In the genomic region with DNA sequence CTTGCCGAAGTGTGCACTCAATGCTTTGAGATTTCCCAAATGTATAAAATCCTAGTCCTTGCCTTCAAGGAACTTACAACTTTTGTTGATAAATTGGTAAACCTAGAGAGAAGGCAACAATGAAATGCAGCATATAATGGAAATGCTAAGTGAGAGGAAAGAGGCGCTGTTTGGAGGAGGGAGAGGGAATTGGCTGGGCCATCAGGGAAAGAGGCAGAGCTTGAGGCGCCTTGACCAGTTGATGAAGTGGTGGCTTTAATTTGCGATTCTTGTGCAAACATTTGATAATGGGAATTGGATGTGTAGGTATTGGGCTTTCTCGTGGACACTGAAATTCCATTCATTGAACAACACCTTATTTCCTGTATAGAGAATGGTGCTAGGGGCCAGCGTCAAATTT, we compare ENCODE assay signal across 8 cellular contexts. TPM values are rescaled to one million over a fixed set of nuclear protein-coding genes. Genes with fewer than 3 reads are reported as not detected.
DNase-seq lines count a peak whose midpoint lies in the region; ATAC-seq and TF ChIP-seq lines count a peak whose summit lies in the region.

No MANE protein-coding gene starts in this region.

- H4K91ac ChIP-seq in IMR-90 (ENCODE audit: insufficient read depth, low read depth, low read length), result no peak overlapping the region

- H3K9me3 ChIP-seq in CD8-positive, alpha-beta memory T cell (ENCODE audit: low read length), result no peaks in the 10 kb centered on the region
- peaks cover 2% of the 10 kb centered on the region; the same call in 1 of the 2 replicates for H3K9me3 ChIP-seq in IMR-90 (ENCODE audit: control insufficient read depth, insufficient read depth, low read length)
- H3K9me3 ChIP-seq in ectodermal cell (ENCODE audit: control insufficient read depth, low read length), result no peaks in the 10 kb centered on the region
- no peaks in the 10 kb centered on the region for H3K9me3 ChIP-seq in left lung

- H3K27ac Mint-ChIP-seq in CD8-positive, alpha-beta memory T cell, result peak overlapping the region; percentile 2 to 98 (median 91)
- peak overlapping the region; percentile 25 to 64 (median 61) for H3K27ac Mint-ChIP-seq in nephron

- H3K23ac ChIP-seq in IMR-90 (ENCODE audit: low read depth, low read length), result 0 out of 2 replicates have a peak overlapping the region, but pooled peaks have one; percentile 48

- no peak overlapping the region for H3K27ac ChIP-seq in CD8-positive, alpha-beta memory T cell (ENCODE audit: low read depth, low read length)
- H3K27ac ChIP-seq in IMR-90 (ENCODE audit: insufficient read depth, low read length) (no peak overlapping the region), ectodermal cell (ENCODE audit: insufficient read depth, low read depth, low read length, poor library complexity, severe bottlenecking) (no peak overlapping the region), caudate nucleus (ENCODE audit: low read depth, low read length) (no peak overlapping the region), left lung (no peak overlapping the region)

- H3K36me3 Mint-ChIP-seq in CD8-positive, alpha-beta memory T cell, result peaks cover 0 to 7% (median 0%) of the 10 kb centered on the region in 3 donors
- H3K36me3 Mint-ChIP-seq in nephron (ENCODE audit: low read depth), result peaks cover 12% of the 10 kb centered on the region

- H3K14ac ChIP-seq in IMR-90 (replicated peaks; ENCODE audit: low read depth, low read length), result no peak overlapping the region

- no peak overlapping the region for H3K4me3 ChIP-seq in CD8-positive, alpha-beta memory T cell (ENCODE audit: low read length)
- no peak overlapping the region for H3K4me3 ChIP-seq in IMR-90 (ENCODE audit: insufficient read depth, low read depth, low read length)
- peak overlapping the region; percentile 56 for H3K4me3 ChIP-seq in ectodermal cell (ENCODE audit: insufficient read depth, low read depth, low read length)
- H3K4me3 ChIP-seq in left lung, result peak overlapping the region in 1 of 2 donors; percentile 58

- H3K9me3 Mint-ChIP-seq in CD8-positive, alpha-beta memory T cell, result peaks cover 0 to 7% (median 2%) of the 10 kb centered on the region in 5 donors
- H3K9me3 Mint-ChIP-seq in nephron, result peaks cover 18% of the 10 kb centered on the region

- H3K9ac ChIP-seq in IMR-90 (ENCODE audit: low read depth, low read length), result no peak overlapping the region

- H4K8ac ChIP-seq in IMR-90 (ENCODE audit: low read depth in 2 of 2, low read length in 2 of 2), result no peak overlapping the region

- no TSS peak for BruUV-seq in IMR-90 (replicated peaks; lab: Mats Ljungman, UMichigan)

- H3K56ac ChIP-seq in IMR-90 (ENCODE audit: extremely low read depth, insufficient read depth, low read length), result no peak overlapping the region

- dilution Hi-C loops in IMR-90 (cut with HindIII; ENCODE audit: low sequenced_read_pairs, unreplicated experiment), result no loop called here

- no peak for DNase-seq in CD8-positive, alpha-beta memory T cell
- DNase-seq in IMR-90, result no peak
- no peak for DNase-seq in NOMO-1 (lab: John Stamatoyannopoulos, UW; ENCODE audit: unreplicated experiment in 2 of 2)
- no peak for DNase-seq in caudate nucleus (lab: John Stamatoyannopoulos, UW)
- DNase-seq in left lung, result no peak

- in situ Hi-C loops in IMR-90 (cut with MboI; ENCODE audit: low sequenced_read_pairs), result no loop called here

- H2AFZ ChIP-seq in IMR-90 (replicated peaks; ENCODE audit: low read length, poor library complexity), result no peak overlapping the region

- peaks cover 9% of the 10 kb centered on the region for H3K4me1 ChIP-seq in CD8-positive, alpha-beta memory T cell (ENCODE audit: insufficient read depth, low read length)
- H3K4me1 ChIP-seq in IMR-90 (ENCODE audit: control insufficient read depth, insufficient read depth, low read length) (no peaks in the 10 kb centered on the region; the same call in 1 of the 2 replicates), ectodermal cell (ENCODE audit: control insufficient read depth, insufficient read depth, low read length) (no peaks in the 10 kb centered on the region), left lung (peaks cover 2 to 18% of the 10 kb centered on the region in 2 donors)

- H3K4ac ChIP-seq in IMR-90 (ENCODE audit: low read depth, low read length), result no peak overlapping the region

- H3K4me3 Mint-ChIP-seq in CD8-positive, alpha-beta memory T cell, result peak overlapping the region; percentile 87 to 96 (median 93)
- peak overlapping the region; percentile 84 to 92 (median 85) for H3K4me3 Mint-ChIP-seq in nephron

- no peak overlapping the region for H3K4me2 ChIP-seq in IMR-90 (ENCODE audit: low read depth, low read length)

- peaks cover 15 to 23% of the 10 kb centered on the region in 2 experiments for H3K79me1 ChIP-seq in IMR-90 (ENCODE audit: low read depth in 1 of 2, low read length in 2 of 2)

- H3K4me1 Mint-ChIP-seq in CD8-positive, alpha-beta memory T cell, result peaks cover 30 to 31% (median 30%) of the 10 kb centered on the region in 3 donors
- H3K4me1 Mint-ChIP-seq in nephron, result peaks cover 7% of the 10 kb centered on the region

- H4K20me1 ChIP-seq in IMR-90 (ENCODE audit: insufficient read depth, low read length), result peaks cover 17% of the 10 kb centered on the region; the same call in 1 of the 2 replicates

- no peak overlapping the region for H2BK5ac ChIP-seq in IMR-90 (ENCODE audit: low read depth, low read length, poor library complexity, severe bottlenecking)

- no peaks in the 10 kb centered on the region for H3K27me3 ChIP-seq in CD8-positive, alpha-beta memory T cell (ENCODE audit: insufficient read depth, low read length, poor library complexity, severe bottlenecking)
- H3K27me3 ChIP-seq in IMR-90 (ENCODE audit: control insufficient read depth, insufficient read depth, low read length) (peaks cover 3% of the 10 kb centered on the region), ectodermal cell (ENCODE audit: control insufficient read depth, insufficient read depth, low read length, poor library complexity, severe bottlenecking) (peaks cover 19% of the 10 kb centered on the region), left lung (peaks cover 0 to 9% of the 10 kb centered on the region in 2 donors)

- H3K18ac ChIP-seq in IMR-90 (ENCODE audit: low read depth, low read length), result no peak overlapping the region

- POLR2A ChIA-PET in CD8-positive, alpha-beta memory T cell (lab: Charles Lee), result no interaction called here
- POLR2A ChIA-PET in IMR-90 (lab: Charles Lee; ENCODE audit: unreplicated experiment), result no interaction called here

- H3K36me3 ChIP-seq in CD8-positive, alpha-beta memory T cell (ENCODE audit: insufficient read depth, low read length), result no peaks in the 10 kb centered on the region
- H3K36me3 ChIP-seq in IMR-90 (ENCODE audit: control insufficient read depth, insufficient read depth, low read length) (no peaks in the 10 kb centered on the region), ectodermal cell (ENCODE audit: control insufficient read depth, insufficient read depth, low read length) (no peaks in the 10 kb centered on the region), left lung (no peaks in the 10 kb centered on the region)

- TF ChIP-seq CTCF in IMR-90 (conservative IDR thresholded peaks at IDR 0.05; ENCODE audit: low read depth, low read length) (no peak), nephron (IDR thresholded peaks at IDR 0.05; ENCODE audit: unreplicated experiment in 3 of 3) (no peak), left lung (IDR thresholded peaks at IDR 0.05) (no peak)

- no peaks in the 10 kb centered on the region for H3K9me1 ChIP-seq in IMR-90 (ENCODE audit: insufficient read depth, low read length)

- 0 out of 3 replicates have a peak overlapping the region, but pooled peaks have one; percentile 9 for H2BK15ac ChIP-seq in IMR-90 (ENCODE audit: low read depth, low read length)

- CTCF ChIA-PET in CD8-positive, alpha-beta memory T cell (lab: Charles Lee), result no interaction called here
- CTCF ChIA-PET in IMR-90 (lab: Yijun Ruan, JAX), result no interaction called here

- no peak for TF ChIP-seq POLR2A in IMR-90 (IDR thresholded peaks at IDR 0.05; ENCODE audit: low read depth, low read length)

- ATAC-seq in IMR-90 (ENCODE audit: low read depth), result no peak
- no peak for ATAC-seq in left lung
- no peak for ATAC-seq in HG03457 (IDR thresholded peaks at IDR 0.05; ENCODE audit: unreplicated experiment)

- no peak overlapping the region for H4K5ac ChIP-seq in IMR-90 (ENCODE audit: low read depth, low read length)

- no peaks in the 10 kb centered on the region for H3K27me3 Mint-ChIP-seq in CD8-positive, alpha-beta memory T cell
- peaks cover 36% of the 10 kb centered on the region for H3K27me3 Mint-ChIP-seq in nephron (ENCODE audit: low read depth)

- intact Hi-C loops in IMR-90 (cut with micrococcal nuclease) (no loop called here), left lung (cut with DNase I) (no loop called here)

- H2BK20ac ChIP-seq in IMR-90 (ENCODE audit: low read depth, low read length), result no peak overlapping the region

- H2AK5ac ChIP-seq in IMR-90 (ENCODE audit: low read depth, low read length), result 0 out of 2 replicates have a peak overlapping the region, but pooled peaks have one; percentile 36

- WGBS in IMR-90 (ENCODE audit: extremely low coverage in 2 of 2, insufficient read length in 1 of 2), 2 experiments, result no CpG with 5 or more reads among the region's 6 CpGs
- 2 to 4% methylated on average over 5 to 6 of the region's 6 CpGs for WGBS in ectodermal cell, 2 experiments

- H2AK9ac ChIP-seq in IMR-90 (replicated peaks; ENCODE audit: low read depth, low read length, poor library complexity), result no peak overlapping the region

- H2BK120ac ChIP-seq in IMR-90 (ENCODE audit: low read depth, low read length), result no peak overlapping the region

- TF ChIP-seq RAD21 in IMR-90 (IDR thresholded peaks at IDR 0.05; ENCODE audit: low read length), result no peak

TF ChIP-seq in IMR-90, 13 proteins besides CTCF, POLR2A, EP300 and RAD21 (continues in another document):
- no peak for TF ChIP-seq CHD1 (IDR thresholded peaks at IDR 0.05; ENCODE audit: low read depth, low read length)
- no peak for TF ChIP-seq NFE2L2 (IDR thresholded peaks at IDR 0.05; ENCODE audit: low read depth, low read length)
- no peak for TF ChIP-seq RFX5 (IDR thresholded peaks at IDR 0.05; ENCODE audit: low read depth, low read length)
- no peak for TF ChIP-seq FOS (IDR thresholded peaks at IDR 0.05; ENCODE audit: low read depth, low read length)
- no peak for TF ChIP-seq MAFK (IDR thresholded peaks at IDR 0.05; ENCODE audit: low read depth, low read length)
- TF ChIP-seq MXI1 (IDR thresholded peaks at IDR 0.05; ENCODE audit: borderline replicate concordance, low read depth, low read length), result no peak

RNA-seq across cellular contexts. Expression of a gene that starts 1.9 kb away (rescaled TPM):
- 10 to 100 TPM; 31.7 to 32.2 TPM for total RNA-seq in CD8-positive, alpha-beta memory T cell
- polyA plus RNA-seq in CD8-positive, alpha-beta memory T cell, result 7.5 TPM
- total RNA-seq in IMR-90 (2012; rRNA removed) (72.2 and 92.1 TPM in 2 replicates), left lung (10 to 100 TPM; 28.2 to 29.5 TPM)
- polyA plus RNA-seq in IMR-90 (2012; rRNA removed), result 14.2 and 15.3 TPM in 2 replicates
- 8.3 and 11.6 TPM in 2 replicates for polyA plus RNA-seq in IMR-90 (2012; cell fraction: cytosol; rRNA removed)
- 6.4 and 14.9 TPM in 2 replicates for polyA plus RNA-seq in IMR-90 (2012; cell fraction: nucleus; rRNA removed; ENCODE audit: low replicate concordance)
- 54.5 TPM for polyA plus RNA-seq in ectodermal cell (2013, experiment 1 of 4)
- 43.7 TPM for polyA plus RNA-seq in ectodermal cell (2013, experiment 2 of 4)
- 43.5 TPM for polyA plus RNA-seq in ectodermal cell (2013, experiment 3 of 4)
- 43.1 TPM for polyA plus RNA-seq in ectodermal cell (2013, experiment 4 of 4)
